Comparison of ENCODE assay signal across 16 cellular contexts in genomic region chr16:86946981-86947380, GRCh38.
DNase-seq lines count a peak whose midpoint lies in the region; ATAC-seq and TF ChIP-seq lines count a peak whose summit lies in the region.
"Had no signal": no experiment of that assay in that cellular context is flagged by ENCODE, and none has a peak within 500 bp of the region (broad histone marks: within the 10 kb centered on the region; RNA-seq: fewer than 3 reads in every experiment).

No MANE protein-coding gene starts in this region.

- H3K4me3 ChIP-seq in SJSA1 (no peak overlapping the region), neuronal stem cell (ENCODE audit: low read length in 2 of 2) (no peak overlapping the region), upper lobe of right lung (no peak overlapping the region)
- H3K4me3 ChIP-seq: BLaER1, HAP-1 had no signal

- H4K8ac ChIP-seq in neuronal stem cell (ENCODE audit: low read depth, low read length) = no peak overlapping the region

- no peak overlapping the region for H3K4me2 ChIP-seq in neuronal stem cell (ENCODE audit: insufficient read depth, low read length, poor library complexity, severe bottlenecking)
- H3K4me2 ChIP-seq: BLaER1 had no signal

- no peaks in the 10 kb centered on the region for H3K36me3 ChIP-seq in SJSA1
- H3K36me3 ChIP-seq in neuronal stem cell (replicated peaks in 1 of 2; ENCODE audit: control insufficient read depth in 2 of 2, insufficient read depth in 2 of 2, low read length in 2 of 2) = no peaks in the 10 kb centered on the region
- H3K36me3 ChIP-seq in upper lobe of right lung = no peaks in the 10 kb centered on the region
- H3K36me3 ChIP-seq: BLaER1, HAP-1 had no signal

- intact Hi-C loops in left ventricle myocardium superior (cut with micrococcal nuclease) (no loop called here), Right ventricle myocardium superior (cut with DNase I) (no loop called here), upper lobe of right lung (cut with DNase I) (no loop called here)

- H3K4ac ChIP-seq in neuronal stem cell (ENCODE audit: low read length) = no peak overlapping the region

- no peak overlapping the region for H2BK120ac ChIP-seq in neuronal stem cell (ENCODE audit: low read depth, low read length)

- H2BK5ac ChIP-seq in neuronal stem cell (ENCODE audit: low read length) = peak overlapping the region; percentile 49

- DNase-seq in left ventricle myocardium superior (peak; percentile 6), Right ventricle myocardium superior (no peak), SJSA1 (ENCODE audit: low read depth in 1 of 2, low spot score in 2 of 2) (no peak), neuronal stem cell (ENCODE audit: low spot score) (no peak), upper lobe of right lung (peak; percentile 47), OCI-M1 (lab: John Stamatoyannopoulos, UW) (no peak)
- DNase-seq: CD8-positive, alpha-beta memory T cell; DMS79 treated with DMSO at 0.1 percent for 48 hours; NCI-H1092 treated with DMSO at 0.1 percent for 48 hours; NCI-H187; NCI-H446; SHP77 had no signal

- peak overlapping the region; percentile 3 for H3K14ac ChIP-seq in neuronal stem cell (ENCODE audit: low read length)

- H2AK5ac ChIP-seq in neuronal stem cell (ENCODE audit: low read depth, low read length) = peak overlapping the region; percentile 5

- H3K9ac ChIP-seq in neuronal stem cell (ENCODE audit: low read depth, low read length, poor library complexity) = no peak overlapping the region
- H3K9ac ChIP-seq: BLaER1 had no signal

- no peaks in the 10 kb centered on the region for H3K79me1 ChIP-seq in neuronal stem cell (ENCODE audit: low read depth, low read length)

- no peak for TF ChIP-seq CTCF in upper lobe of right lung (IDR thresholded peaks at IDR 0.05)

- H2AFZ ChIP-seq in neuronal stem cell (ENCODE audit: low read length) = no peak overlapping the region

- ATAC-seq in left ventricle myocardium superior (no peak), Right ventricle myocardium superior (ENCODE audit: poor library complexity) (no peak), upper lobe of right lung (no peak), HG03196 (IDR thresholded peaks at IDR 0.05; ENCODE audit: unreplicated experiment) (no peak), GM21515 (IDR thresholded peaks at IDR 0.05; ENCODE audit: unreplicated experiment) (no peak)

- no peak overlapping the region for H2BK12ac ChIP-seq in neuronal stem cell (ENCODE audit: low read length)

- H2BK15ac ChIP-seq in neuronal stem cell (ENCODE audit: low read length) = peak overlapping the region; percentile 34

- H3K27me3 ChIP-seq in SJSA1 (replicated peaks) (no peaks in the 10 kb centered on the region), neuronal stem cell (ENCODE audit: control insufficient read depth in 3 of 3, insufficient read depth in 3 of 3, low read depth in 1 of 3, low read length in 3 of 3) (peaks cover 0 to 2% (median 0%) of the 10 kb centered on the region in 3 experiments), upper lobe of right lung (no peaks in the 10 kb centered on the region)
- H3K27me3 ChIP-seq: BLaER1 had no signal

- peak overlapping the region; percentile 33 for H3K18ac ChIP-seq in neuronal stem cell (ENCODE audit: low read length)

- WGBS in neuronal stem cell (ENCODE audit: extremely low coverage in 2 of 2, insufficient read length in 2 of 2, insufficient replicate concordance in 1 of 2), 2 donors = no CpG with 5 or more reads among the region's 10 CpGs

- H3K9me3 ChIP-seq in SJSA1 (replicated peaks) = no peaks in the 10 kb centered on the region
- H3K9me3 ChIP-seq in neuronal stem cell (replicated peaks in 1 of 2; ENCODE audit: control insufficient read depth in 2 of 2, insufficient read depth in 1 of 2, low read depth in 1 of 2, low read length in 2 of 2) = no peaks in the 10 kb centered on the region
- H3K9me3 ChIP-seq in upper lobe of right lung = no peaks in the 10 kb centered on the region
- H3K9me3 ChIP-seq: BLaER1, HAP-1 had no signal

- H3K27ac ChIP-seq in SJSA1 (peak overlapping the region; percentile 66), neuronal stem cell (replicated peaks; ENCODE audit: low read length) (no peak overlapping the region), upper lobe of right lung (no peak overlapping the region)
- H3K27ac ChIP-seq: BLaER1 had no signal

- H4K91ac ChIP-seq in neuronal stem cell (ENCODE audit: low read depth, low read length, poor library complexity) = peak overlapping the region; percentile 31

- H3K4me1 ChIP-seq in SJSA1 (replicated peaks) (peaks cover 63% of the 10 kb centered on the region), neuronal stem cell (ENCODE audit: control insufficient read depth in 2 of 2, insufficient read depth in 1 of 2, low read depth in 1 of 2, low read length in 2 of 2) (peaks cover 0 to 13% of the 10 kb centered on the region in 2 donors), upper lobe of right lung (no peaks in the 10 kb centered on the region)
- H3K4me1 ChIP-seq: HAP-1 had no signal

- no peak overlapping the region for H3K23ac ChIP-seq in neuronal stem cell (ENCODE audit: low read depth, low read length, poor library complexity)

Comparison
In these comparisons a context has a peak if more than half of its experiments do, and no peak if none do; other contexts are left out.
1. DNase-seq: peak in left ventricle myocardium superior (single experiment) and upper lobe of right lung (single experiment); none in Right ventricle myocardium superior (single experiment), SJSA1 (0 of 2), neuronal stem cell (single experiment) and OCI-M1 (single experiment).